31 cellular contexts compared by ENCODE assay signal in the genomic region with DNA sequence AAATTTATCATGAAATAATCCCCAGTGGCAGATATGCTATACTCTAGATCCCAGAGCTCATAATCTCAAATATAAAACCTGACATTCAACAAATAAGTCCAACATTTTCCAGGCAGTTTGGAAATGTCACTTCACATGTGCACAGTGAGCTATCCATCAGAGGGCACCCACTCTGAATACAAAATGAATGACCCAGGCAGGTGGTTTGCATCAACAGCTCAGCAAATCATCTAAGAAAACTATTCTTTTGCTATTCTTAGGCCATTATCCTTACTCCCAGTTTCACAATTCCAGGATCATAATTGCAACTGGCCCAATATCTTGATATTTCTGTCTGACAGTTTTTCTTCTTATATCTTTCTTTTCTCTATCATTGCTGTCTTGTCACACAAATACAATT.
"Had no signal": no experiment of that assay in that cellular context is flagged by ENCODE, and none has a peak within 500 bp of the region (broad histone marks: within the 10 kb centered on the region; RNA-seq: fewer than 3 reads in every experiment).

No MANE protein-coding gene starts in this region.

- H3K27ac ChIP-seq: epithelial cell of prostate, gastrocnemius medialis, hepatocyte, ovary, psoas muscle, sigmoid colon, skin epidermis, spleen, thoracic aorta, transverse colon, upper lobe of right lung, uterus had no signal

- H2AFZ ChIP-seq: hepatocyte had no signal

- H3K4me3 ChIP-seq: dorsolateral prefrontal cortex, gastrocnemius medialis, hepatocyte, lung, ovary, psoas muscle, sigmoid colon, skin epidermis, spleen, thoracic aorta, transverse colon, upper lobe of right lung, uterus had no signal

- H3K4me1 Mint-ChIP-seq: endodermal cell; memory B cell; naive thymus-derived CD4-positive, alpha-beta T cell; stimulated activated memory B cell treated with anti-CD40 and anti-IgM and Interleukin-4, amounts not matched to agents 10 μg/mL and 1 μg/mL and 100 μg/mL, for 72 hours had no signal

- H3K27ac Mint-ChIP-seq: endodermal cell; memory B cell; naive thymus-derived CD4-positive, alpha-beta T cell; nephron; stimulated activated memory B cell treated with anti-CD40 and anti-IgM and Interleukin-4, amounts not matched to agents 10 μg/mL and 1 μg/mL and 100 μg/mL, for 72 hours had no signal

- DNase-seq: dorsolateral prefrontal cortex; effector CD4-positive, alpha-beta T cell; endodermal cell; foreskin fibroblast; gastrocnemius medialis; head of caudate nucleus; kidney; naive thymus-derived CD4-positive, alpha-beta T cell; nucleus accumbens; ovary; posterior cingulate gyrus; psoas muscle; right cardiac atrium; sigmoid colon; spleen; stimulated activated CD4-positive, alpha-beta T cell treated with anti-CD3 and anti-CD28 coated beads, Interleukin-4, amount 100 ng/mL, for 4 hours; stimulated activated naive CD8-positive, alpha-beta T cell treated with anti-CD3 and anti-CD28 coated beads, Interleukin-15, Interleukin-2, amounts not matched to agents 100 U/mL and 50 U/mL, for 24 hours; substantia nigra; transverse colon; upper lobe of right lung; uterus had no signal

- H3K9me3 Mint-ChIP-seq: endodermal cell; memory B cell; naive thymus-derived CD4-positive, alpha-beta T cell; stimulated activated memory B cell treated with anti-CD40 and anti-IgM and Interleukin-4, amounts not matched to agents 10 μg/mL and 1 μg/mL and 100 μg/mL, for 72 hours had no signal

- H3K4me3 Mint-ChIP-seq: endodermal cell; memory B cell; naive thymus-derived CD4-positive, alpha-beta T cell; nephron; stimulated activated memory B cell treated with anti-CD40 and anti-IgM and Interleukin-4, amounts not matched to agents 10 μg/mL and 1 μg/mL and 100 μg/mL, for 72 hours had no signal

- H3K9me3 ChIP-seq: gastrocnemius medialis, ovary, psoas muscle, sigmoid colon, spleen, thoracic aorta, transverse colon, upper lobe of right lung, uterus had no signal

- H3K79me2 ChIP-seq: hepatocyte had no signal

- H3K27me3 ChIP-seq: dorsolateral prefrontal cortex, gastrocnemius medialis, hepatocyte, ovary, sigmoid colon, spleen, transverse colon, upper lobe of right lung, uterus had no signal

- ATAC-seq: esophagus mucosa; gastrocnemius medialis; left lobe of liver; naive thymus-derived CD4-positive, alpha-beta T cell; psoas muscle; right cardiac atrium; stimulated activated memory B cell treated with anti-CD40 and anti-IgM and Interleukin-4, amounts not matched to agents 10 μg/mL and 1 μg/mL and 100 μg/mL, for 72 hours; stimulated activated naive CD8-positive, alpha-beta T cell treated with anti-CD3 and anti-CD28 coated beads, Interleukin-15, Interleukin-2, amounts not matched to agents 100 U/mL and 50 U/mL, for 24 hours; upper lobe of right lung had no signal

- H3K36me3 Mint-ChIP-seq: naive thymus-derived CD4-positive, alpha-beta T cell; stimulated activated memory B cell treated with anti-CD40 and anti-IgM and Interleukin-4, amounts not matched to agents 10 μg/mL and 1 μg/mL and 100 μg/mL, for 72 hours had no signal

- H3K4me2 ChIP-seq: hepatocyte had no signal

- H3K4me1 ChIP-seq: gastrocnemius medialis, psoas muscle, sigmoid colon, spleen, transverse colon, upper lobe of right lung, uterus had no signal

- H3K36me3 ChIP-seq: gastrocnemius medialis, ovary, sigmoid colon, spleen, thoracic aorta, transverse colon, upper lobe of right lung, uterus had no signal
